In genomic region chr3:68033850-68034249, GRCh38 we compare ENCODE assay signal across 17 cellular contexts.
A peak's percentile ranks its signal among the peaks of the same experiment; 100 is the strongest.
DNase-seq lines count a peak whose midpoint lies in the region; ATAC-seq and TF ChIP-seq lines count a peak whose summit lies in the region.
"Had no signal": no experiment of that assay in that cellular context is flagged by ENCODE, and none has a peak within 500 bp of the region (broad histone marks: within the 10 kb centered on the region; RNA-seq: fewer than 3 reads in every experiment).

No MANE protein-coding gene starts in this region.

- H3K27ac ChIP-seq in liver (ENCODE audit: low read depth in 1 of 2, low read length in 2 of 2) (no peak overlapping the region), neuronal stem cell (replicated peaks; ENCODE audit: low read length) (no peak overlapping the region)
- H3K27ac ChIP-seq: BLaER1, C4-2B had no signal

- H3K4me1 ChIP-seq in liver (ENCODE audit: control insufficient read depth in 4 of 4, insufficient read depth in 4 of 4, low read length in 3 of 4) (no peaks in the 10 kb centered on the region), neuronal stem cell (ENCODE audit: control insufficient read depth in 2 of 2, insufficient read depth in 1 of 2, low read depth in 1 of 2, low read length in 2 of 2) (no peaks in the 10 kb centered on the region)
- H3K4me1 ChIP-seq: BLaER1, Caco-2, HAP-1 had no signal

- H3K4ac ChIP-seq in neuronal stem cell (ENCODE audit: low read length) = no peak overlapping the region

- H2AK5ac ChIP-seq in neuronal stem cell (ENCODE audit: low read depth, low read length) = no peak overlapping the region

- peak; percentile 69 for ATAC-seq in left lobe of liver
- ATAC-seq: CD8-positive, alpha-beta T cell had no signal

- no peak overlapping the region for H2AFZ ChIP-seq in neuronal stem cell (ENCODE audit: low read length)

- H3K79me1 ChIP-seq in neuronal stem cell (ENCODE audit: low read depth, low read length) = no peaks in the 10 kb centered on the region

- H2BK15ac ChIP-seq in neuronal stem cell (ENCODE audit: low read length) = no peak overlapping the region

- H3K36me3 ChIP-seq in liver (ENCODE audit: control insufficient read depth in 4 of 4, insufficient read depth in 3 of 4, low read depth in 1 of 4, low read length in 3 of 4) = no peaks in the 10 kb centered on the region
- no peaks in the 10 kb centered on the region for H3K36me3 ChIP-seq in neuronal stem cell (replicated peaks in 1 of 2; ENCODE audit: control insufficient read depth in 2 of 2, insufficient read depth in 2 of 2, low read length in 2 of 2)
- H3K36me3 ChIP-seq: BLaER1, HAP-1 had no signal

- H3K18ac ChIP-seq in neuronal stem cell (ENCODE audit: low read length) = no peak overlapping the region

- H3K23ac ChIP-seq in neuronal stem cell (ENCODE audit: low read depth, low read length, poor library complexity) = no peak overlapping the region

- WGBS in liver = 45% methylated on average over 2 of the region's 2 CpGs
- WGBS in neuronal stem cell (ENCODE audit: extremely low coverage in 2 of 2, insufficient read length in 2 of 2, insufficient replicate concordance in 1 of 2), 2 donors = no CpG with 5 or more reads among the region's 2 CpGs

- no peak overlapping the region for H3K14ac ChIP-seq in neuronal stem cell (ENCODE audit: low read length)

- DNase-seq in NCI-H748 (lab: John Stamatoyannopoulos, UW; ENCODE audit: unreplicated experiment) (peak; percentile 31), NCI-H748 treated with DMSO at 0.1 percent for 48 hours (lab: John Stamatoyannopoulos, UW) (no peak), left lobe of liver (ENCODE audit: low spot score) (no peak), neuronal stem cell (ENCODE audit: low spot score) (no peak)
- no peak for DNase-seq in stimulated activated CD4-positive, alpha-beta T cell treated with anti-CD3 and anti-CD28 coated beads, Interleukin-15, amount 100 ng/mL, for 24 hours
- DNase-seq: Caco-2; CD4-positive, CD25-positive, alpha-beta regulatory T cell; CD8-positive, alpha-beta T cell; DMS153; DMS79 treated with DMSO at 0.1 percent for 48 hours; GF-D8; GOT3; HFFc6 had no signal

- TF ChIP-seq CTCF in liver (IDR thresholded peaks at IDR 0.05; ENCODE audit: low read depth, low read length, missing input control) = no peak

- H3K9me3 ChIP-seq in liver (ENCODE audit: control insufficient read depth in 4 of 4, low read length in 3 of 4) = no peaks in the 10 kb centered on the region
- no peaks in the 10 kb centered on the region for H3K9me3 ChIP-seq in neuronal stem cell (replicated peaks in 1 of 2; ENCODE audit: control insufficient read depth in 2 of 2, insufficient read depth in 1 of 2, low read depth in 1 of 2, low read length in 2 of 2)
- H3K9me3 ChIP-seq: BLaER1, Caco-2, HAP-1 had no signal

- H3K27me3 ChIP-seq in liver (ENCODE audit: control insufficient read depth in 4 of 4, insufficient read depth in 4 of 4, low read length in 3 of 4) (no peaks in the 10 kb centered on the region), neuronal stem cell (ENCODE audit: control insufficient read depth in 3 of 3, insufficient read depth in 3 of 3, low read depth in 1 of 3, low read length in 3 of 3) (no peaks in the 10 kb centered on the region)
- H3K27me3 ChIP-seq: BLaER1 had no signal

- no peak overlapping the region for H2BK120ac ChIP-seq in neuronal stem cell (ENCODE audit: low read depth, low read length)

- H3K4me3 ChIP-seq in liver (ENCODE audit: low read depth in 1 of 3, low read length in 3 of 3) (no peak overlapping the region), neuronal stem cell (ENCODE audit: low read length in 2 of 2) (no peak overlapping the region)
- H3K4me3 ChIP-seq: BLaER1, HAP-1 had no signal

- no peak overlapping the region for H3K4me2 ChIP-seq in neuronal stem cell (ENCODE audit: insufficient read depth, low read length, poor library complexity, severe bottlenecking)
- H3K4me2 ChIP-seq: BLaER1 had no signal

- TF ChIP-seq RAD21 in liver (IDR thresholded peaks at IDR 0.05) = no peak

- H2BK5ac ChIP-seq in neuronal stem cell (ENCODE audit: low read length) = no peak overlapping the region

- H4K91ac ChIP-seq in neuronal stem cell (ENCODE audit: low read depth, low read length, poor library complexity) = no peak overlapping the region

- H4K8ac ChIP-seq in neuronal stem cell (ENCODE audit: low read depth, low read length) = no peak overlapping the region

- H3K9ac ChIP-seq in liver (ENCODE audit: low read depth in 1 of 2, low read length in 2 of 2) (no peak overlapping the region), neuronal stem cell (ENCODE audit: low read depth, low read length, poor library complexity) (no peak overlapping the region)
- H3K9ac ChIP-seq: BLaER1 had no signal

- no peak overlapping the region for H2BK12ac ChIP-seq in neuronal stem cell (ENCODE audit: low read length)

TF ChIP-seq in liver, 16 proteins besides CTCF, POLR2A, EP300 and RAD21:
- no peak for TF ChIP-seq EGR1 (IDR thresholded peaks at IDR 0.05; ENCODE audit: low read depth in 2 of 2)
- TF ChIP-seq FOXA2 (IDR thresholded peaks at IDR 0.05) = peak; percentile 24
- peak; percentile 57 to 78 for TF ChIP-seq HNF4A (conservative IDR thresholded peaks at IDR 0.05)
- TF ChIP-seq GABPA (IDR thresholded peaks at IDR 0.05 in 1 of 2, conservative IDR thresholded peaks at IDR 0.05 in 1 of 2) = no peak
- TF ChIP-seq YY1 (IDR thresholded peaks at IDR 0.05) = peak; percentile 23
- no peak for TF ChIP-seq SP1 (IDR thresholded peaks at IDR 0.05)
- TF ChIP-seq MAX (IDR thresholded peaks at IDR 0.05) = peak; percentile 23
- no peak for TF ChIP-seq ZBTB33 (IDR thresholded peaks at IDR 0.05)
- no peak for TF ChIP-seq JUND (IDR thresholded peaks at IDR 0.05)
- TF ChIP-seq RXRA (IDR thresholded peaks at IDR 0.05) = peak; percentile 11 to 81
TF ChIP-seq in liver: peak in this region for 5.
